Comparison of ENCODE assay signal across 8 cellular contexts in genomic region chr1:34164510-34165381, GRCh38. TPM values are rescaled to one million over a fixed set of nuclear protein-coding genes. Genes with fewer than 3 reads are reported as not detected.
DNase-seq lines count a peak whose midpoint lies in the region; ATAC-seq lines count a peak whose summit lies in the region.

Gene CSMD2 (minus strand): TSS chr1:34165230. CDS start chr1:34165097, 133 bp downstream.

- no peak within 1 kb of the TSS for H3K27ac ChIP-seq in Karpas-422 (ENCODE audit: low read length)

- DNase-seq in GM03348 (ENCODE audit: low spot score) (peak; percentile 88), NCI-H82 treated with DMSO at 0.1 percent for 48 hours (lab: John Stamatoyannopoulos, UW; ENCODE audit: unreplicated experiment) (peak; percentile 8), fibroblast of gingiva (ENCODE audit: low read depth) (peak; percentile 7), Karpas-422 (no peak)
- no peak for DNase-seq in stimulated activated CD4-positive, alpha-beta T cell treated with anti-CD3 and anti-CD28 coated beads, Interleukin-2, amount 100 ng/mL, for 48 hours

- H3K4me1 ChIP-seq in neuron (ENCODE audit: insufficient read depth, low read length): peaks cover 4% of the 10 kb centered on the region
- no peaks in the 10 kb centered on the region for H3K4me1 ChIP-seq in Karpas-422 (ENCODE audit: low read length)

- no peak for ATAC-seq in HG02623 (IDR thresholded peaks at IDR 0.05; ENCODE audit: unreplicated experiment)
- no peak for ATAC-seq in HG03342 (IDR thresholded peaks at IDR 0.05; ENCODE audit: unreplicated experiment)

- no peak within 1 kb of the TSS for H3K4me2 ChIP-seq in Karpas-422 (ENCODE audit: low read depth, low read length, poor library complexity, severe bottlenecking)

- H3K9ac ChIP-seq in Karpas-422 (ENCODE audit: low read length): no peak within 1 kb of the TSS

- peak within 1 kb of the TSS; percentile 11 for H3K4me3 ChIP-seq in neuron (ENCODE audit: low read length)
- no peak within 1 kb of the TSS for H3K4me3 ChIP-seq in Karpas-422 (ENCODE audit: low read length)

- H3K9me3 ChIP-seq in neuron (ENCODE audit: low read length): no peaks in the 10 kb centered on the region
- no peaks in the 10 kb centered on the region for H3K9me3 ChIP-seq in Karpas-422 (ENCODE audit: low read length)

- no peaks in the 10 kb centered on the region for H4K20me1 ChIP-seq in Karpas-422 (ENCODE audit: insufficient read depth, low read depth, low read length)

- H2AFZ ChIP-seq in neuron (ENCODE audit: low read depth, low read length) (peak within 1 kb of the TSS; percentile 72), Karpas-422 (ENCODE audit: low read length) (no peak within 1 kb of the TSS)

- H3K79me2 ChIP-seq in Karpas-422 (ENCODE audit: low read length): no peaks in the 10 kb centered on the region

- H3K36me3 ChIP-seq in neuron (ENCODE audit: insufficient read depth, low read length) (no peaks in the 10 kb centered on the region), Karpas-422 (ENCODE audit: insufficient read depth, low read length) (no peaks in the 10 kb centered on the region)

- no peaks in the 10 kb centered on the region for H3K9me2 ChIP-seq in Karpas-422 (replicated peaks; ENCODE audit: insufficient read depth, low read length)

- peaks cover 84% of the 10 kb centered on the region for H3K27me3 ChIP-seq in neuron (ENCODE audit: insufficient read depth, low read length)
- H3K27me3 ChIP-seq in Karpas-422 (ENCODE audit: low read length): no peaks in the 10 kb centered on the region

RNA-seq across cellular contexts. Expression of gene CSMD2, which starts in this region (rescaled TPM):
- 0.07 and 0.19 TPM in 2 replicates for total RNA-seq in Karpas-422 (2014; rRNA removed; shearing (Covaris generic); ENCODE audit: low replicate concordance)

Comparison
In these comparisons a context has a peak if more than half of its experiments do, and no peak if none do; other contexts are left out.
1. DNase-seq: peak in GM03348 (single experiment), NCI-H82 treated with DMSO at 0.1 percent for 48 hours (single experiment) and fibroblast of gingiva (single experiment); none in stimulated activated CD4-positive, alpha-beta T cell treated with anti-CD3 and anti-CD28 coated beads, Interleukin-2, amount 100 ng/mL, for 48 hours (0 of 2) and Karpas-422 (single experiment).